In the genomic region with DNA sequence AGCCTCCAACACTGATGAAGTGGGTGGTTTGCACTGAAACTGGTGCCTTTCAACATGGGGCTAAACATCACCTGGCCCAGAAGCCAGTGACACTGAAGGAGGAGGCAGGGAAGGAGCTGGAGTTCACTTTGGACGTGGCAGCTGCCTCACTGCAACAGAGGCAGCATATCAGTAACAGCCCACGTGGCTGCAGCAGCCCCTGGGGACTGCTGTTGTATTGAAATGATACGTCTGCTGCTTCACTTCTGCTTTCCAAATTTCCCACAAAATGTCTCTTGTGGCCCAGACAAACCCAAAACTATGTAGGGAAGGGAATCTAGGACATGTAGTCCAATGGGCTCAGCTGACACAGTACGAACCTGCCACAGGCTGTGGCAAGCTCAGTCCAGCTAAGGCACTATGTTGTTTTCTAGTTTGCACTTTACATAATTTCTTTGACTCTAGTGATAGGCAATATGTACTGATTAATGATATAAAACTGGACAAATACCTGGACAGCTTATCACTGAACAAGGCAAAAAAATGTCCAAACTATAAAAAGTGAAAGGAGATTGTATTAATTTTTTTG, we compare ENCODE assay signal across 9 cellular contexts.
DNase-seq lines count a peak whose midpoint lies in the region; ATAC-seq and TF ChIP-seq lines count a peak whose summit lies in the region.
"Had no signal": no experiment of that assay in that cellular context is flagged by ENCODE, and none has a peak within 500 bp of the region (broad histone marks: within the 10 kb centered on the region; RNA-seq: fewer than 3 reads in every experiment).

No MANE protein-coding gene starts in this region.

- no peak overlapping the region for H2AFZ ChIP-seq in Karpas-422 (ENCODE audit: low read length)
- H2AFZ ChIP-seq in osteoblast (ENCODE audit: low read length), result peak overlapping the region; percentile 66

- no peaks in the 10 kb centered on the region for H4K20me1 ChIP-seq in Karpas-422 (ENCODE audit: insufficient read depth, low read depth, low read length)
- no peaks in the 10 kb centered on the region for H4K20me1 ChIP-seq in osteoblast (ENCODE audit: insufficient read depth, low read length)

- H3K27me3 ChIP-seq in Karpas-422 (ENCODE audit: low read length), result no peaks in the 10 kb centered on the region
- H3K27me3 ChIP-seq in osteoblast (ENCODE audit: insufficient read depth, low read length), result no peaks in the 10 kb centered on the region

- ATAC-seq in GM19043 (IDR thresholded peaks at IDR 0.05; ENCODE audit: low read depth, unreplicated experiment), result peak; percentile 90
- peak; percentile 91 for ATAC-seq in HG02678 (IDR thresholded peaks at IDR 0.05; ENCODE audit: unreplicated experiment)

- no peak overlapping the region for H3K9ac ChIP-seq in Karpas-422 (ENCODE audit: low read length)

- no peaks in the 10 kb centered on the region for H3K9me2 ChIP-seq in Karpas-422 (replicated peaks; ENCODE audit: insufficient read depth, low read length)

- H3K79me2 ChIP-seq in Karpas-422 (ENCODE audit: low read length), result no peaks in the 10 kb centered on the region
- no peaks in the 10 kb centered on the region for H3K79me2 ChIP-seq in osteoblast (ENCODE audit: insufficient read depth, low read length)

- DNase-seq in Karpas-422 (peak; percentile 59), osteoblast (ENCODE audit: insufficient read length, low spot score, missing footprints) (no peak), COR-L47 (lab: John Stamatoyannopoulos, UW) (no peak), DMS53 treated with DMSO at 0.1 percent for 48 hours (lab: John Stamatoyannopoulos, UW; ENCODE audit: unreplicated experiment) (no peak), hepatic stellate cell (ENCODE audit: low spot score) (no peak)
- DNase-seq: foreskin fibroblast, NCI-H1694 had no signal

- H3K4me3 ChIP-seq in Karpas-422 (ENCODE audit: low read length) (no peak overlapping the region), osteoblast (ENCODE audit: insufficient read depth, low read length) (no peak overlapping the region)

- H3K9me3 ChIP-seq in Karpas-422 (ENCODE audit: low read length) (no peaks in the 10 kb centered on the region), osteoblast (ENCODE audit: low read depth, low read length) (no peaks in the 10 kb centered on the region)

- H3K4me2 ChIP-seq in Karpas-422 (ENCODE audit: low read depth, low read length, poor library complexity, severe bottlenecking) (peak overlapping the region; percentile 26), osteoblast (ENCODE audit: insufficient read depth, low read length) (peak overlapping the region; percentile 39)

- H3K27ac ChIP-seq in Karpas-422 (ENCODE audit: low read length), result no peak overlapping the region
- H3K27ac ChIP-seq in osteoblast (ENCODE audit: low read depth, low read length), result no peak overlapping the region

- H3K4me1 ChIP-seq in Karpas-422 (ENCODE audit: low read length) (peaks cover 11% of the 10 kb centered on the region), osteoblast (ENCODE audit: insufficient read depth, low read length) (no peaks in the 10 kb centered on the region)

- TF ChIP-seq CTCF in osteoblast (IDR thresholded peaks at IDR 0.05; ENCODE audit: extremely low read depth, low read depth, low read length), result no peak

- H3K36me3 ChIP-seq in Karpas-422 (ENCODE audit: insufficient read depth, low read length) (no peaks in the 10 kb centered on the region), osteoblast (ENCODE audit: insufficient read depth, low read length) (no peaks in the 10 kb centered on the region)
